In the genomic region with DNA sequence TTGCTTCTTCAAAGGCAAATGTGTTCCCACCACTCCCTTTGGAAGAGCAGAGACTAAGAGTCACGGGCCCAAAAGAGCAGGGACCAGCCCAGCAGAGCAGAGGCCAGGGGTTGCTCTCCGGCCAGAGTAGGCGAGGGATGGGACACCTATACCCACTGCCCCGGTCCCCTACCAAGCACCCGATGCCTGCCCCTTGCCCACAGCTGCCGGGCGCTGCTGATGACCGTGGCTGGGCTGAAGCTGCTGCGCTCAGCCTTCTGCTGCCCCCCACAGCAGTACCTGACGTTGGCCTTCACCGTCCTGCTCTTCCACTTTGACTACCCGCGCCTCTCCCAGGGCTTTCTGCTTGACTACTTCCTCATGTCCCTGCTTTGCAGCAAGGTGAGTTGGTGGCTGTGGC, we compare ENCODE assay signal across 38 cellular contexts. TPM values are rescaled to one million over a fixed set of nuclear protein-coding genes. Genes with fewer than 3 reads are reported as not detected.
"Had no signal": no experiment of that assay in that cellular context is flagged by ENCODE, and none has a peak within 500 bp of the region (broad histone marks: within the 10 kb centered on the region; RNA-seq: fewer than 3 reads in every experiment).

No MANE protein-coding gene starts in this region.

- H3K27me3 ChIP-seq: brain microvascular endothelial cell, Peyer's patch had no signal

- H3K9me3 Mint-ChIP-seq: activated B cell treated with CpG ODN at 0.5 μM for 24 hours; activated CD4-positive, alpha-beta memory T cell treated with anti-CD3 and anti-CD28 coated beads for 36 hours; activated naive CD4-positive, alpha-beta T cell treated with anti-CD3 and anti-CD28 coated beads, Interleukin-2, amount 50 U/mL, for 24 hours; activated T-cell treated with anti-CD3 and anti-CD28 coated beads, Interleukin-2, amount 50 U/mL, for 4 hours; activated T-helper 1 cell treated with anti-CD3 and anti-CD28 coated beads, Interleukin-12 subunit alpha, Interleukin-12 subunit beta, Interleukin-2, Interleukin-4 antibody, amounts not matched to agents 30 ng/mL and 10 ng/mL and 1 ng/mL, durations not matched to agents 14 hours and 24 hours and 36 hours; central memory CD8-positive, alpha-beta T cell; T-cell had no signal

- H3K4me3 Mint-ChIP-seq: activated B cell treated with CpG ODN at 0.5 μM for 24 hours; activated CD4-positive, alpha-beta memory T cell treated with anti-CD3 and anti-CD28 coated beads for 36 hours; activated naive CD4-positive, alpha-beta T cell treated with anti-CD3 and anti-CD28 coated beads, Interleukin-2, amount 50 U/mL, for 24 hours; activated T-cell treated with anti-CD3 and anti-CD28 coated beads, Interleukin-2, amount 50 U/mL, for 4 hours; activated T-helper 1 cell treated with anti-CD3 and anti-CD28 coated beads, Interleukin-12 subunit alpha, Interleukin-12 subunit beta, Interleukin-2, Interleukin-4 antibody, amounts not matched to agents 30 ng/mL and 10 ng/mL and 1 ng/mL, durations not matched to agents 14 hours and 24 hours and 36 hours; central memory CD8-positive, alpha-beta T cell; T-cell had no signal

- H3K27ac ChIP-seq: brain microvascular endothelial cell, Peyer's patch, VCaP had no signal

- ATAC-seq: activated T-cell treated with anti-CD3 and anti-CD28 coated beads, Interleukin-2, amount 50 U/mL, for 4 hours; PC-3; Right ventricle myocardium inferior; SK-N-SH treated with all-trans-retinoic acid at 6 μM for 48 hours; T-cell had no signal

- H3K4me3 ChIP-seq: Peyer's patch had no signal

- H3K9me3 ChIP-seq: Peyer's patch had no signal

- H3K27ac Mint-ChIP-seq: activated B cell treated with CpG ODN at 0.5 μM for 24 hours; activated CD4-positive, alpha-beta memory T cell treated with anti-CD3 and anti-CD28 coated beads for 36 hours; activated naive CD4-positive, alpha-beta T cell treated with anti-CD3 and anti-CD28 coated beads, Interleukin-2, amount 50 U/mL, for 24 hours; activated T-helper 1 cell treated with anti-CD3 and anti-CD28 coated beads, Interleukin-12 subunit alpha, Interleukin-12 subunit beta, Interleukin-2, Interleukin-4 antibody, amounts not matched to agents 30 ng/mL and 10 ng/mL and 1 ng/mL, durations not matched to agents 14 hours and 24 hours and 36 hours; T-cell had no signal

- H3K4me1 ChIP-seq: Peyer's patch had no signal

- DNase-seq: activated B cell treated with CpG ODN at 0.5 μM for 24 hours; activated CD4-positive, alpha-beta memory T cell treated with anti-CD3 and anti-CD28 coated beads for 36 hours; activated CD4-positive, alpha-beta T cell treated with anti-CD3 and anti-CD28 coated beads for 4 hours; activated CD4-positive, alpha-beta T cell treated with anti-CD3 and anti-CD28 coated beads, Interleukin-2, amount 50 U/mL, for 1 hour; activated CD4-positive, CD25-positive, alpha-beta regulatory T cell treated with anti-CD3 and anti-CD28 coated beads, Interleukin-2, amount 50 U/mL, for 72 hours; activated CD8-positive, alpha-beta memory T cell treated with anti-CD3 and anti-CD28 coated beads, Interleukin-2, amount 50 U/mL, for 4 hours; activated gamma-delta T cell treated with Interleukin-2 at 50 U/mL for 16 hours; activated T-cell treated with anti-CD3 and anti-CD28 coated beads for 4 hours; activated T-cell treated with anti-CD3 and anti-CD28 coated beads, Interleukin-2, amount 50 U/mL, for 4 hours; amniotic stem cell; aorta; brain microvascular endothelial cell; Karpas-422; KBM-7; NCI-H1105; NCI-H1417 treated with DMSO at 0.1 percent for 48 hours; NCI-H1930; NCI-H2081 treated with DMSO at 0.1 percent for 48 hours; NCI-H2171; NCI-H510A; NCI-H526; NCI-H748 treated with DMSO at 0.1 percent for 48 hours; NK-92 treated with Interleukin-12 subunit alpha and Interleukin-12 subunit beta, amount 100 ng/mL, for 24 hours; PC-3; Peyer's patch; RPMI8226; SIG-M5; T-cell; T-helper 2 cell; T-helper 9 cell had no signal

RNA-seq across cellular contexts. Expression of a gene that starts 31.6 kb away (rescaled TPM):
- total RNA-seq: MCF 10A, SK-MEL-5 had no signal
